In the genomic region with DNA sequence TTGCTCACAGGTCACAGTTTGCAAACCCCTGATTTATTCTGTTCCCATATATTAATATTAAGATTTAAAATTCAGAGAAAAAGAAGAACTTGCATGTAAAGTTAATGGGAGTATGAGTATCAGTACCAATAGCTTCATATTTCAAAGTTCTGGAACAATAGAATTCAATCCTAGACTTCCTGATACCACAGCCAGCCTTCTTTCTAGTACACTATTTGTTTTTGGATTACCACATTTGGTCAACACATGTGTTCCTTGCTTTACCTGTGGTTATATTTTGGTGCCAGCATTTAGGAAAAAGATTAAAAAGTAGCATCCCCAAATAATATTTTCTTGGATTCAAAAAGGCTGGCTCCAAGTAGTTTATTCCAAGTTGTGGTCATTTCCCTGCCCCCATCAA, we compare ENCODE assay signal across 39 cellular contexts. TPM values are rescaled to one million over a fixed set of nuclear protein-coding genes. Genes with fewer than 3 reads are reported as not detected.
"Had no signal": no experiment of that assay in that cellular context is flagged by ENCODE, and none has a peak within 500 bp of the region (broad histone marks: within the 10 kb centered on the region; RNA-seq: fewer than 3 reads in every experiment).

No MANE protein-coding gene starts in this region.

- H3K9me3 ChIP-seq: MG63 had no signal

- H3K36me3 ChIP-seq: MG63 had no signal

- H3K4me3 ChIP-seq: MG63 had no signal

- DNase-seq: Karpas-422, Kasumi-1, MG63, MM.1S, MV-4-11, NCI-H1048, NCI-H1092, NCI-H1092 treated with DMSO at 0.1 percent for 48 hours, NCI-H1105, NCI-H1105 treated with DMSO at 0.1 percent for 48 hours, NCI-H1417, NCI-H1417 treated with DMSO at 0.1 percent for 48 hours, NCI-H1436, NCI-H1436 treated with DMSO at 0.1 percent for 48 hours, NCI-H146, NCI-H1694, NCI-H1694 treated with DMSO at 0.1 percent for 48 hours, NCI-H187, NCI-H187 treated with DMSO at 0.1 percent for 48 hours, NCI-H1930, NCI-H2029, NCI-H2029 treated with DMSO at 0.1 percent for 48 hours, NCI-H2081, NCI-H2081 treated with DMSO at 0.1 percent for 48 hours, NCI-H2107, NCI-H2171, NCI-H2171 treated with DMSO at 0.1 percent for 48 hours, NCI-H2227 treated with DMSO at 0.1 percent for 48 hours, NCI-H226, NCI-H345, NCI-H446, NCI-H446 treated with DMSO at 0.1 percent for 48 hours, NCI-H510A, NCI-H510A treated with DMSO at 0.1 percent for 48 hours, NCI-H524 had no signal

RNA-seq across cellular contexts. Expression of a gene that starts 49.5 kb away (rescaled TPM):
- total RNA-seq: LHCN-M2, M059J, NCI-H460 had no signal

RNA-seq across cellular contexts. Expression of a gene that starts 55.1 kb away (rescaled TPM):
- total RNA-seq: LHCN-M2, M059J, MCF 10A, NCI-H460 had no signal
